Comparison of ENCODE assay signal across 1 cellular context in genomic region chr17:40111221-40112128, GRCh38.
TF ChIP-seq lines count a peak whose summit lies in the region.

No MANE protein-coding gene starts in this region.

TF ChIP-seq in HepG2, 621 proteins besides CTCF, POLR2A, EP300 and RAD21 (continued from another document and continues in another):
- peak; percentile 46; the same call in 1 of the 2 replicates for TF ChIP-seq CHD2 (IDR thresholded peaks at IDR 0.05; ENCODE audit: low read depth, low read length)
- TF ChIP-seq YEATS4 (CRISPR knock-in tag; IDR thresholded peaks at IDR 0.05; ENCODE audit: borderline replicate concordance), result peak; percentile 38; the same call in 1 of the 2 replicates
- peak; percentile 76; the same call in 1 of the 2 replicates for TF ChIP-seq CBX5 (CRISPR knock-in tag; IDR thresholded peaks at IDR 0.05; ENCODE audit: borderline replicate concordance)
- TF ChIP-seq RBAK (CRISPR knock-in tag; IDR thresholded peaks at IDR 0.05), result no peak; the same call in 1 of the 2 replicates
- 0 out of 2 replicates have a peak, but pooled peaks have one; percentile 47 for TF ChIP-seq SIN3B (IDR thresholded peaks at IDR 0.05; ENCODE audit: low read length)
- TF ChIP-seq MXD4 (CRISPR knock-in tag; IDR thresholded peaks at IDR 0.05), result peak; percentile 87
- TF ChIP-seq NFRKB (IDR thresholded peaks at IDR 0.05), result no peak
- TF ChIP-seq, protein P1, sequence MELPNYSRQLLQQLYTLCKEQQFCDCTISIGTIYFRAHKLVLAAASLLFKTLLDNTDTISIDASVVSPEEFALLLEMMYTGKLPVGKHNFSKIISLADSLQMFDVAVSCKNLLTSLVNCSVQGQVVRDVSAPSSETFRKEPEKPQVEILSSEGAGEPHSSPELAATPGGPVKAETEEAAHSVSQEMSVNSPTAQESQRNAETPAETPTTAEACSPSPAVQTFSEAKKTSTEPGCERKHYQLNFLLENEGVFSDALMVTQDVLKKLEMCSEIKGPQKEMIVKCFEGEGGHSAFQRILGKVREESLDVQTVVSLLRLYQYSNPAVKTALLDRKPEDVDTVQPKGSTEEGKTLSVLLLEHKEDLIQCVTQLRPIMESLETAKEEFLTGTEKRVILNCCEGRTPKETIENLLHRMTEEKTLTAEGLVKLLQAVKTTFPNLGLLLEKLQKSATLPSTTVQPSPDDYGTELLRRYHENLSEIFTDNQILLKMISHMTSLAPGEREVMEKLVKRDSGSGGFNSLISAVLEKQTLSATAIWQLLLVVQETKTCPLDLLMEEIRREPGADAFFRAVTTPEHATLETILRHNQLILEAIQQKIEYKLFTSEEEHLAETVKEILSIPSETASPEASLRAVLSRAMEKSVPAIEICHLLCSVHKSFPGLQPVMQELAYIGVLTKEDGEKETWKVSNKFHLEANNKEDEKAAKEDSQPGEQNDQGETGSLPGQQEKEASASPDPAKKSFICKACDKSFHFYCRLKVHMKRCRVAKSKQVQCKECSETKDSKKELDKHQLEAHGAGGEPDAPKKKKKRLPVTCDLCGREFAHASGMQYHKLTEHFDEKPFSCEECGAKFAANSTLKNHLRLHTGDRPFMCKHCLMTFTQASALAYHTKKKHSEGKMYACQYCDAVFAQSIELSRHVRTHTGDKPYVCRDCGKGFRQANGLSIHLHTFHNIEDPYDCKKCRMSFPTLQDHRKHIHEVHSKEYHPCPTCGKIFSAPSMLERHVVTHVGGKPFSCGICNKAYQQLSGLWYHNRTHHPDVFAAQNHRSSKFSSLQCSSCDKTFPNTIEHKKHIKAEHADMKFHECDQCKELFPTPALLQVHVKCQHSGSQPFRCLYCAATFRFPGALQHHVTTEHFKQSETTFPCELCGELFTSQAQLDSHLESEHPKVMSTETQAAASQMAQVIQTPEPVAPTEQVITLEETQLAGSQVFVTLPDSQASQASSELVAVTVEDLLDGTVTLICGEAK (IDR thresholded peaks at IDR 0.05), result no peak
- TF ChIP-seq, protein P1 (CRISPR knock-in tag; IDR thresholded peaks at IDR 0.05), result peak; percentile 32; the same call in 1 of the 2 replicates
- no peak for TF ChIP-seq SMYD3 (CRISPR knock-in tag; IDR thresholded peaks at IDR 0.05)
- TF ChIP-seq, protein P2, sequence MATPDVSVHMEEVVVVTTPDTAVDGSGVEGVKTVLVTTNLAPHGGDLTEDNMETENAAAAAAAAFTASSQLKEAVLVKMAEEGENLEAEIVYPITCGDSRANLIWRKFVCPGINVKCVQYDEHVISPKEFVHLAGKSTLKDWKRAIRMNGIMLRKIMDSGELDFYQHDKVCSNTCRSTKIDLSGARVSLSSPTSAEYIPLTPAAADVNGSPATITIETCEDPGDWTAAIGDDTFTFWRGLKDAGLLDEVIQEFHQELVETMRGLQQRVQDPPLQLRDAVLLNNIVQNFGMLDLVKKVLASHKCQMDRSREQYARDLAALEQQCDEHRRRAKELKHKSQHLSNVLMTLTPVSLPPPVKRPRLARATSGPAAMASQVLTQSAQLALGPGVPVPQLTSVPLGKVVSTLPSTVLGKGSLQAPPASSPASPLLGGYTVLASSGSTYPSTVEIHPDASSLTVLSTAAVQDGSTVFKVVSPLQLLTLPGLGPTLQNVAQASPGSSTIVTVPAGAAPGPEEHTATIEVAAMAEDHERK (CRISPR knock-in tag; IDR thresholded peaks at IDR 0.05; ENCODE audit: low read depth), result no peak
- 0 out of 2 replicates have a peak, but pooled peaks have one; percentile 31 for TF ChIP-seq TSC22D2 (CRISPR knock-in tag; IDR thresholded peaks at IDR 0.05; ENCODE audit: borderline replicate concordance)
- no peak for TF ChIP-seq SNAPC2 (CRISPR knock-in tag; IDR thresholded peaks at IDR 0.05)
- no peak for TF ChIP-seq SNAI1 (CRISPR knock-in tag; IDR thresholded peaks at IDR 0.05; ENCODE audit: borderline replicate concordance)
- peak; percentile 77; the same call in 1 of the 2 replicates for TF ChIP-seq ZNF619 (CRISPR knock-in tag; IDR thresholded peaks at IDR 0.05)
- TF ChIP-seq SP4 (CRISPR knock-in tag; IDR thresholded peaks at IDR 0.05), result peak; percentile 49; the same call in 1 of the 2 replicates
- no peak for TF ChIP-seq ZNF30 (CRISPR knock-in tag; IDR thresholded peaks at IDR 0.05)
- TF ChIP-seq ZBTB8A (CRISPR knock-in tag; IDR thresholded peaks at IDR 0.05; ENCODE audit: borderline replicate concordance, low read depth), result no peak
- no peak for TF ChIP-seq NFE2L2 (IDR thresholded peaks at IDR 0.05; ENCODE audit: low read length)
- TF ChIP-seq U2AF1 (optimal IDR thresholded peaks at IDR 0.05; ENCODE audit: low read depth, low read length), result no peak
- peak; percentile 82 for TF ChIP-seq MIXL1 (CRISPR knock-in tag; IDR thresholded peaks at IDR 0.05)
- peak; percentile 51 for TF ChIP-seq HNRNPK (IDR thresholded peaks at IDR 0.05; ENCODE audit: low read depth, low read length, poor library complexity, severe bottlenecking)
- TF ChIP-seq ZNF451 (CRISPR knock-in tag; IDR thresholded peaks at IDR 0.05), result no peak
- TF ChIP-seq GATAD1 (CRISPR knock-in tag; IDR thresholded peaks at IDR 0.05), result peak; percentile 59; the same call in 1 of the 2 replicates
- no peak for TF ChIP-seq FOXP1 (IDR thresholded peaks at IDR 0.05)
- peak; percentile 8; the same call in 1 of the 2 replicates for TF ChIP-seq FOXP1 (CRISPR knock-in tag; IDR thresholded peaks at IDR 0.05)
- TF ChIP-seq ZNF335 (CRISPR knock-in tag; IDR thresholded peaks at IDR 0.05), result peak; percentile 35; the same call in 1 of the 2 replicates
- peak; percentile 76 for TF ChIP-seq HMG20A (CRISPR knock-in tag; IDR thresholded peaks at IDR 0.05; ENCODE audit: borderline replicate concordance)
- TF ChIP-seq CEBPB (IDR thresholded peaks at IDR 0.05; ENCODE audit: borderline replicate concordance, low read depth, low read length), result no peak
- no peak for TF ChIP-seq GZF1 (CRISPR knock-in tag; IDR thresholded peaks at IDR 0.05)
- peak; percentile 89; the same call in 1 of the 2 replicates for TF ChIP-seq CHD4 (IDR thresholded peaks at IDR 0.05; ENCODE audit: borderline replicate concordance, low read length)
- TF ChIP-seq RFX3 (CRISPR knock-in tag; IDR thresholded peaks at IDR 0.05), result 0 out of 2 replicates have a peak, but pooled peaks have one; percentile 29
- no peak for TF ChIP-seq ADNP (CRISPR knock-in tag; IDR thresholded peaks at IDR 0.05)
- peak; percentile 59; the same call in 1 of the 2 replicates for TF ChIP-seq DPF2 (CRISPR knock-in tag; IDR thresholded peaks at IDR 0.05; ENCODE audit: borderline replicate concordance, low read depth)
- no peak for TF ChIP-seq KLF9 (CRISPR knock-in tag; IDR thresholded peaks at IDR 0.05; ENCODE audit: low read depth)
- TF ChIP-seq ZNF20 (CRISPR knock-in tag; IDR thresholded peaks at IDR 0.05), result no peak
- TF ChIP-seq ZNF207 (IDR thresholded peaks at IDR 0.05; ENCODE audit: borderline replicate concordance), result no peak
- TF ChIP-seq MXD1 (CRISPR knock-in tag; IDR thresholded peaks at IDR 0.05), result no peak; the same call in 1 of the 2 replicates
- TF ChIP-seq TFDP1 (CRISPR knock-in tag; IDR thresholded peaks at IDR 0.05; ENCODE audit: borderline replicate concordance), result peak; percentile 66; the same call in 1 of the 2 replicates
- peak; percentile 96 for TF ChIP-seq KDM3A (CRISPR knock-in tag; IDR thresholded peaks at IDR 0.05; ENCODE audit: low read depth)
- 0 out of 2 replicates have a peak, but pooled peaks have one; percentile 20 for TF ChIP-seq ETV6 (CRISPR knock-in tag; conservative IDR thresholded peaks at IDR 0.05)
- peak; percentile 66 for TF ChIP-seq PHF5A (CRISPR knock-in tag; IDR thresholded peaks at IDR 0.05; ENCODE audit: low read depth, unreplicated experiment)
- TF ChIP-seq ZFYVE20 (CRISPR knock-in tag; IDR thresholded peaks at IDR 0.05; ENCODE audit: borderline replicate concordance, low read depth), result no peak
- no peak for TF ChIP-seq CENPT (CRISPR knock-in tag; IDR thresholded peaks at IDR 0.05; ENCODE audit: low read depth)
- TF ChIP-seq FOXO1 (CRISPR knock-in tag; IDR thresholded peaks at IDR 0.05), result peak; percentile 42
- TF ChIP-seq SMARCC2 (IDR thresholded peaks at IDR 0.05), result no peak
- TF ChIP-seq ZNF788 (CRISPR knock-in tag; IDR thresholded peaks at IDR 0.05; ENCODE audit: borderline replicate concordance), result peak; percentile 62; the same call in 1 of the 2 replicates
- peak; percentile 74 for TF ChIP-seq GATAD2A (CRISPR knock-in tag; IDR thresholded peaks at IDR 0.05)
- peak; percentile 60 for TF ChIP-seq MLX (CRISPR knock-in tag; IDR thresholded peaks at IDR 0.05)
- TF ChIP-seq, protein P3, sequence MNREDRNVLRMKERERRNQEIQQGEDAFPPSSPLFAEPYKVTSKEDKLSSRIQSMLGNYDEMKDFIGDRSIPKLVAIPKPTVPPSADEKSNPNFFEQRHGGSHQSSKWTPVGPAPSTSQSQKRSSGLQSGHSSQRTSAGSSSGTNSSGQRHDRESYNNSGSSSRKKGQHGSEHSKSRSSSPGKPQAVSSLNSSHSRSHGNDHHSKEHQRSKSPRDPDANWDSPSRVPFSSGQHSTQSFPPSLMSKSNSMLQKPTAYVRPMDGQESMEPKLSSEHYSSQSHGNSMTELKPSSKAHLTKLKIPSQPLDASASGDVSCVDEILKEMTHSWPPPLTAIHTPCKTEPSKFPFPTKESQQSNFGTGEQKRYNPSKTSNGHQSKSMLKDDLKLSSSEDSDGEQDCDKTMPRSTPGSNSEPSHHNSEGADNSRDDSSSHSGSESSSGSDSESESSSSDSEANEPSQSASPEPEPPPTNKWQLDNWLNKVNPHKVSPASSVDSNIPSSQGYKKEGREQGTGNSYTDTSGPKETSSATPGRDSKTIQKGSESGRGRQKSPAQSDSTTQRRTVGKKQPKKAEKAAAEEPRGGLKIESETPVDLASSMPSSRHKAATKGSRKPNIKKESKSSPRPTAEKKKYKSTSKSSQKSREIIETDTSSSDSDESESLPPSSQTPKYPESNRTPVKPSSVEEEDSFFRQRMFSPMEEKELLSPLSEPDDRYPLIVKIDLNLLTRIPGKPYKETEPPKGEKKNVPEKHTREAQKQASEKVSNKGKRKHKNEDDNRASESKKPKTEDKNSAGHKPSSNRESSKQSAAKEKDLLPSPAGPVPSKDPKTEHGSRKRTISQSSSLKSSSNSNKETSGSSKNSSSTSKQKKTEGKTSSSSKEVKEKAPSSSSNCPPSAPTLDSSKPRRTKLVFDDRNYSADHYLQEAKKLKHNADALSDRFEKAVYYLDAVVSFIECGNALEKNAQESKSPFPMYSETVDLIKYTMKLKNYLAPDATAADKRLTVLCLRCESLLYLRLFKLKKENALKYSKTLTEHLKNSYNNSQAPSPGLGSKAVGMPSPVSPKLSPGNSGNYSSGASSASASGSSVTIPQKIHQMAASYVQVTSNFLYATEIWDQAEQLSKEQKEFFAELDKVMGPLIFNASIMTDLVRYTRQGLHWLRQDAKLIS (CRISPR knock-in tag; IDR thresholded peaks at IDR 0.05), result no peak; the same call in 1 of the 2 replicates
